ENCODE assay signal across 8 cellular contexts in genomic region chr5:112921833-112922817, GRCh38. TPM values are rescaled to one million over a fixed set of nuclear protein-coding genes. Genes with fewer than 3 reads are reported as not detected.
A peak's percentile ranks its signal among the peaks of the same experiment; 100 is the strongest.
DNase-seq lines count a peak whose midpoint lies in the region; ATAC-seq, FAIRE-seq and TF ChIP-seq lines count a peak whose summit lies in the region.

TSS of gene REEP5 (minus strand) at chr5:112922227. CDS start at chr5:112922190, 37 bp downstream.

- peak; percentile 93 for FAIRE-seq in GM12891 (lab: Jason Lieb, UNC)

- intact Hi-C loops in left ventricle myocardium inferior (cut with micrococcal nuclease) (no loop called here), uterus (cut with DNase I; ENCODE audit: low total_unique reads) (no loop called here)

- peaks cover 52% of the 10 kb centered on the region for H3K4me1 Mint-ChIP-seq in T-helper 1 cell treated with Interleukin-12 subunit alpha and Interleukin-12 subunit beta and Interleukin-4 antibody, amounts not matched to agents 30 μg/mL and 1 μg/mL, for 36 hours (ENCODE audit: low read depth)

- peaks cover 16% of the 10 kb centered on the region for H3K36me3 ChIP-seq in left ventricle myocardium inferior
- no peaks in the 10 kb centered on the region for H3K36me3 ChIP-seq in uterus

- ATAC-seq in HG02759 (IDR thresholded peaks at IDR 0.05; ENCODE audit: unreplicated experiment) = peak; percentile 67

- no peaks in the 10 kb centered on the region for H3K9me3 ChIP-seq in left ventricle myocardium inferior (replicated peaks)
- no peaks in the 10 kb centered on the region for H3K9me3 ChIP-seq in uterus

- no peaks in the 10 kb centered on the region for H3K9me3 Mint-ChIP-seq in T-helper 1 cell treated with Interleukin-12 subunit alpha and Interleukin-12 subunit beta and Interleukin-4 antibody, amounts not matched to agents 30 μg/mL and 1 μg/mL, for 36 hours

- H3K4me3 ChIP-seq in left ventricle myocardium inferior (peak within 1 kb of the TSS; percentile 98), uterus (peak within 1 kb of the TSS; percentile 93 to 95)

- H3K27me3 ChIP-seq in left ventricle myocardium inferior (ENCODE audit: low read depth) (no peaks in the 10 kb centered on the region), uterus (no peaks in the 10 kb centered on the region)

- H3K27ac ChIP-seq in left ventricle myocardium inferior (replicated peaks) = peak within 1 kb of the TSS; percentile 99
- H3K27ac ChIP-seq in uterus = peak within 1 kb of the TSS; percentile 94 to 99

- H3K27ac Mint-ChIP-seq in T-helper 1 cell treated with Interleukin-12 subunit alpha and Interleukin-12 subunit beta and Interleukin-4 antibody, amounts not matched to agents 30 μg/mL and 1 μg/mL, for 36 hours = peak within 1 kb of the TSS; percentile 97

- H3K36me3 Mint-ChIP-seq in T-helper 1 cell treated with Interleukin-12 subunit alpha and Interleukin-12 subunit beta and Interleukin-4 antibody, amounts not matched to agents 30 μg/mL and 1 μg/mL, for 36 hours (ENCODE audit: low read depth) = peaks cover 24% of the 10 kb centered on the region

- H3K4me1 ChIP-seq in left ventricle myocardium inferior (peaks cover 59% of the 10 kb centered on the region), uterus (peaks cover 0 to 12% of the 10 kb centered on the region in 2 donors)

- peak; percentile 92 for TF ChIP-seq CTCF in left ventricle myocardium inferior (IDR thresholded peaks at IDR 0.05; ENCODE audit: borderline replicate concordance)
- peak; percentile 64 to 93 (median 88) for TF ChIP-seq CTCF in uterus (IDR thresholded peaks at IDR 0.05)

- TF ChIP-seq POLR2A in GM12891 (IDR thresholded peaks at IDR 0.05; ENCODE audit: low read depth, low read length) (peak; percentile 94), uterus (IDR thresholded peaks at IDR 0.05) (peak; percentile 77 to 82)

- DNase-seq in GM12891 (ENCODE audit: insufficient read length, low spot score) = peak; percentile 72
- peak; percentile 22 for DNase-seq in NCI-H1417 treated with DMSO at 0.1 percent for 48 hours (lab: John Stamatoyannopoulos, UW)
- DNase-seq in amniotic stem cell (lab: John Stamatoyannopoulos, UW) = peak; percentile 82
- peak; percentile 88 for DNase-seq in left ventricle myocardium inferior
- peak; percentile 22 for DNase-seq in pulmonary artery endothelial cell (ENCODE audit: low read depth, low spot score)
- DNase-seq in uterus = peak; percentile 71 to 81

- no peaks in the 10 kb centered on the region for H3K27me3 Mint-ChIP-seq in T-helper 1 cell treated with Interleukin-12 subunit alpha and Interleukin-12 subunit beta and Interleukin-4 antibody, amounts not matched to agents 30 μg/mL and 1 μg/mL, for 36 hours (ENCODE audit: low read depth)

- H3K4me3 Mint-ChIP-seq in T-helper 1 cell treated with Interleukin-12 subunit alpha and Interleukin-12 subunit beta and Interleukin-4 antibody, amounts not matched to agents 30 μg/mL and 1 μg/mL, for 36 hours = peak within 1 kb of the TSS; percentile 92

TF ChIP-seq in GM12891, 5 proteins besides CTCF, POLR2A, EP300 and RAD21:
- peak; percentile 90 for TF ChIP-seq TAF1 (IDR thresholded peaks at IDR 0.05; ENCODE audit: low read depth, low read length)
- TF ChIP-seq PAX5 (IDR thresholded peaks at IDR 0.05; ENCODE audit: insufficient read depth, low read length, severe bottlenecking) = no peak
- peak; percentile 90 for TF ChIP-seq POLR2AphosphoS5 (IDR thresholded peaks at IDR 0.05; ENCODE audit: low read depth, low read length)
- TF ChIP-seq POU2F2 (IDR thresholded peaks at IDR 0.05; ENCODE audit: low read depth, low read length) = 0 out of 2 replicates have a peak, but pooled peaks have one; percentile 27
- TF ChIP-seq SPI1 (IDR thresholded peaks at IDR 0.05; ENCODE audit: low read depth, low read length) = no peak

RNA-seq across cellular contexts. Expression of gene REEP5, which starts in this region (rescaled TPM):
- polyA plus RNA-seq in GM12891 (2012; ENCODE audit: low read depth, missing spikeins) = 24.8 TPM
- 137 TPM for total RNA-seq in left ventricle myocardium inferior
- total RNA-seq in pulmonary artery endothelial cell = 56.9 and 83.9 TPM in 2 replicates
- total RNA-seq in uterus = 10 to 100 TPM; 35.6 to 77.1 (median 56.2) TPM

Comparison
In these comparisons a context has a peak if more than half of its experiments do, and no peak if none do; other contexts are left out.
1. Peak in every context shown above with its lines: DNase-seq, ATAC-seq, H3K4me3 ChIP-seq and H3K27ac ChIP-seq.
2. DNase-seq: peak in every context shown above with its lines; median percentile 88 in left ventricle myocardium inferior; 82 in amniotic stem cell; 76 in uterus; 72 in GM12891; 22 in NCI-H1417 treated with DMSO at 0.1 percent for 48 hours; 22 in pulmonary artery endothelial cell.